Comparison of ENCODE assay signal across 24 cellular contexts in the genomic region with DNA sequence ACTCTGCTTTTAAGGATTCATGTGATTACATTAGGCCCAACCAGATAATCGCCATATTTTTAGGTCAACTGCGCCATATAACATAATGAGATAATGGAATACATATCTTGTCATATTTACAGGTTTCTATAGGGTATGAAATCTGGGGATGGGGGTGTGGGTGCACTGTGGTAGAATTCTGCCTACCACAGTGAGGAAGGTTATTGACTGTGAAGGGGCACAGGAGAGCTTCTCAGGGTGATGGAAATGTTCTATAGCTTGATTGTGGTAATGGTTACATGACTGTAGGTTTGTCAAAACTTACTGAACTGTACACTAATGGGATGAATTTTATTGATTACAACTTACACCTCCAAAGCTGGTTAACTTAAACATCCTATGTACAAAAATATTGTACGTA. TPM values are rescaled to one million over a fixed set of nuclear protein-coding genes. Genes with fewer than 3 reads are reported as not detected.
DNase-seq lines count a peak whose midpoint lies in the region; ATAC-seq and TF ChIP-seq lines count a peak whose summit lies in the region.
"Had no signal": no experiment of that assay in that cellular context is flagged by ENCODE, and none has a peak within 500 bp of the region (broad histone marks: within the 10 kb centered on the region; RNA-seq: fewer than 3 reads in every experiment).

No MANE protein-coding gene starts in this region.

- ATAC-seq in IMR-90 (ENCODE audit: low read depth) (no peak), GM21390 (IDR thresholded peaks at IDR 0.05; ENCODE audit: unreplicated experiment) (no peak)
- ATAC-seq: HepG2, K562, Right ventricle myocardium inferior had no signal

- TF ChIP-seq RAD21 in IMR-90 (IDR thresholded peaks at IDR 0.05; ENCODE audit: low read length) = no peak

- intact Hi-C loops in IMR-90 (cut with micrococcal nuclease) (loop anchor here (5.0 kb wide), 2 partner anchors 34 to 246 kb away; no protein-coding TSS in a partner anchor), testis (cut with DNase I; ENCODE audit: low total_unique reads) (no loop called here)

- TF ChIP-seq CTCF in IMR-90 (conservative IDR thresholded peaks at IDR 0.05; ENCODE audit: low read depth, low read length) = no peak
- no peak for TF ChIP-seq CTCF in endothelial cell (IDR thresholded peaks at IDR 0.05; ENCODE audit: unreplicated experiment)
- TF ChIP-seq CTCF in testis (IDR thresholded peaks at IDR 0.05) = no peak

- no TSS peak for BruUV-seq in IMR-90 (replicated peaks; lab: Mats Ljungman, UMichigan)

- H4K91ac ChIP-seq in IMR-90 (ENCODE audit: insufficient read depth, low read depth, low read length) = peak overlapping the region; percentile 35; the same call in 1 of the 2 replicates

- H2AK5ac ChIP-seq in IMR-90 (ENCODE audit: low read depth, low read length) = peak overlapping the region; percentile 9; the same call in 1 of the 2 replicates

- H4K5ac ChIP-seq in IMR-90 (ENCODE audit: low read depth, low read length) = peak overlapping the region; percentile 90; the same call in 1 of the 2 replicates

- peak overlapping the region; percentile 81; the same call in 1 of the 2 replicates for H2BK120ac ChIP-seq in IMR-90 (ENCODE audit: low read depth, low read length)

- no peak overlapping the region for H3K27ac ChIP-seq in IMR-90 (ENCODE audit: insufficient read depth, low read length)
- H3K27ac ChIP-seq in testis = peak overlapping the region; percentile 21 to 60
- H3K27ac ChIP-seq: PC-9, SJCRH30 had no signal

- no peak overlapping the region for H3K4me2 ChIP-seq in IMR-90 (ENCODE audit: low read depth, low read length)
- H3K4me2 ChIP-seq: PC-9 had no signal

- H2AK9ac ChIP-seq in IMR-90 (replicated peaks; ENCODE audit: low read depth, low read length, poor library complexity) = no peak overlapping the region

- H3K18ac ChIP-seq in IMR-90 (ENCODE audit: low read depth, low read length) = peak overlapping the region; percentile 97; the same call in 1 of the 2 replicates

- no peak for DNase-seq in activated naive CD8-positive, alpha-beta T cell treated with anti-CD3 and anti-CD28 coated beads for 36 hours
- DNase-seq in IMR-90 (no peak), endothelial cell (ENCODE audit: low spot score) (no peak), testis (no peak), amniotic stem cell (lab: John Stamatoyannopoulos, UW) (no peak), hepatic stellate cell (ENCODE audit: low spot score) (no peak)
- DNase-seq: BE2C, Calu3, DMS79 treated with DMSO at 0.1 percent for 48 hours, GF-D8, H7, NCI-H1092 treated with DMSO at 0.1 percent for 48 hours, NCI-H1436, NCI-H1930, NCI-H2227 treated with DMSO at 0.1 percent for 48 hours, NCI-H526 treated with DMSO at 0.1 percent for 48 hours, PC-9, SJCRH30 had no signal

- H4K20me1 ChIP-seq in IMR-90 (ENCODE audit: insufficient read depth, low read length) = no peaks in the 10 kb centered on the region

- H3K9me3 ChIP-seq in IMR-90 (ENCODE audit: control insufficient read depth, insufficient read depth, low read length) = no peaks in the 10 kb centered on the region; the same call in 1 of the 2 replicates
- no peaks in the 10 kb centered on the region for H3K9me3 ChIP-seq in testis
- H3K9me3 ChIP-seq: BE2C, SJCRH30 had no signal

- CTCF ChIA-PET in IMR-90 (lab: Yijun Ruan, JAX) = no interaction called here

- H3K14ac ChIP-seq in IMR-90 (replicated peaks; ENCODE audit: low read depth, low read length) = peak overlapping the region; percentile 55; the same call in 1 of the 2 replicates

- no peaks in the 10 kb centered on the region for H3K27me3 Mint-ChIP-seq in activated naive CD8-positive, alpha-beta T cell
- H3K27me3 Mint-ChIP-seq in activated naive CD8-positive, alpha-beta T cell treated with anti-CD3 and anti-CD28 coated beads for 36 hours = no peaks in the 10 kb centered on the region
- no peaks in the 10 kb centered on the region for H3K27me3 Mint-ChIP-seq in endothelial cell (ENCODE audit: unreplicated experiment)

- in situ Hi-C loops in IMR-90 (cut with MboI; ENCODE audit: low sequenced_read_pairs) = no loop called here

- H3K9me1 ChIP-seq in IMR-90 (ENCODE audit: insufficient read depth, low read length) = peaks cover 5% of the 10 kb centered on the region; the same call in 1 of the 2 replicates

- peaks cover 22 to 33% of the 10 kb centered on the region in 2 experiments for H3K79me1 ChIP-seq in IMR-90 (ENCODE audit: low read depth in 1 of 2, low read length in 2 of 2)

- no peak overlapping the region for H2AFZ ChIP-seq in IMR-90 (replicated peaks; ENCODE audit: low read length, poor library complexity)
- H2AFZ ChIP-seq: PC-9 had no signal

- H2BK15ac ChIP-seq in IMR-90 (ENCODE audit: low read depth, low read length) = no peak overlapping the region

- POLR2A ChIA-PET in IMR-90 (lab: Charles Lee; ENCODE audit: unreplicated experiment) = no interaction called here

- H3K4me1 Mint-ChIP-seq in activated naive CD8-positive, alpha-beta T cell (ENCODE audit: low read depth) = peaks cover 46% of the 10 kb centered on the region
- peaks cover 33% of the 10 kb centered on the region for H3K4me1 Mint-ChIP-seq in activated naive CD8-positive, alpha-beta T cell treated with anti-CD3 and anti-CD28 coated beads for 36 hours
- H3K4me1 Mint-ChIP-seq in endothelial cell (ENCODE audit: unreplicated experiment) = peaks cover 12% of the 10 kb centered on the region

- H3K23ac ChIP-seq in IMR-90 (ENCODE audit: low read depth, low read length) = no peak overlapping the region; the same call in 1 of the 2 replicates

- peak overlapping the region; percentile 17 for H3K27ac Mint-ChIP-seq in activated naive CD8-positive, alpha-beta T cell
- no peak overlapping the region for H3K27ac Mint-ChIP-seq in activated naive CD8-positive, alpha-beta T cell treated with anti-CD3 and anti-CD28 coated beads for 36 hours
- no peak overlapping the region for H3K27ac Mint-ChIP-seq in endothelial cell (ENCODE audit: unreplicated experiment)
- H3K27ac Mint-ChIP-seq: CD14-positive monocyte had no signal

- 0 out of 4 replicates have a peak overlapping the region, but pooled peaks of 1 of the 2 experiments have one; percentile 26 for H4K8ac ChIP-seq in IMR-90 (ENCODE audit: low read depth in 2 of 2, low read length in 2 of 2)

- no CpG with 5 or more reads among the region's 3 CpGs for WGBS in IMR-90 (ENCODE audit: extremely low coverage in 2 of 2, insufficient read length in 1 of 2), 2 experiments
- 80 to 91% methylated on average over 3 of the region's 3 CpGs for WGBS in testis, 2 donors

- TF ChIP-seq POLR2A in IMR-90 (IDR thresholded peaks at IDR 0.05; ENCODE audit: low read depth, low read length) (no peak), testis (IDR thresholded peaks at IDR 0.05) (no peak)

- H2BK20ac ChIP-seq in IMR-90 (ENCODE audit: low read depth, low read length) = peak overlapping the region; percentile 41; the same call in 1 of the 2 replicates

- H3K27me3 ChIP-seq in IMR-90 (ENCODE audit: control insufficient read depth, insufficient read depth, low read length) = no peaks in the 10 kb centered on the region
- H3K27me3 ChIP-seq in testis = no peaks in the 10 kb centered on the region
- H3K27me3 ChIP-seq: BE2C, SJCRH30 had no signal

- H3K36me3 Mint-ChIP-seq in activated naive CD8-positive, alpha-beta T cell = peaks cover 14% of the 10 kb centered on the region
- H3K36me3 Mint-ChIP-seq in activated naive CD8-positive, alpha-beta T cell treated with anti-CD3 and anti-CD28 coated beads for 36 hours = peaks cover 33% of the 10 kb centered on the region
- no peaks in the 10 kb centered on the region for H3K36me3 Mint-ChIP-seq in endothelial cell (ENCODE audit: low read depth, unreplicated experiment)
- H3K36me3 Mint-ChIP-seq: CD14-positive monocyte had no signal

- H2BK5ac ChIP-seq in IMR-90 (ENCODE audit: low read depth, low read length, poor library complexity, severe bottlenecking) = peak overlapping the region; percentile 69

- H3K4me3 Mint-ChIP-seq in activated naive CD8-positive, alpha-beta T cell = no peak overlapping the region
- H3K4me3 Mint-ChIP-seq in activated naive CD8-positive, alpha-beta T cell treated with anti-CD3 and anti-CD28 coated beads for 36 hours = no peak overlapping the region
- H3K4me3 Mint-ChIP-seq in endothelial cell (ENCODE audit: unreplicated experiment) = peak overlapping the region; percentile 29
- H3K4me3 Mint-ChIP-seq: CD14-positive monocyte had no signal

- dilution Hi-C loops in IMR-90 (cut with HindIII; ENCODE audit: low sequenced_read_pairs, unreplicated experiment) = no loop called here

- H3K56ac ChIP-seq in IMR-90 (ENCODE audit: extremely low read depth, insufficient read depth, low read length) = no peak overlapping the region

- no peak overlapping the region for H3K4me3 ChIP-seq in IMR-90 (ENCODE audit: insufficient read depth, low read depth, low read length)
- no peak overlapping the region for H3K4me3 ChIP-seq in testis
- H3K4me3 ChIP-seq: K562, PC-9, SJCRH30 had no signal

- peaks cover 10% of the 10 kb centered on the region for H3K4me1 ChIP-seq in IMR-90 (ENCODE audit: control insufficient read depth, insufficient read depth, low read length)
- H3K4me1 ChIP-seq in testis = peaks cover 8% of the 10 kb centered on the region
- H3K4me1 ChIP-seq: BE2C, SJCRH30 had no signal

- peak overlapping the region; percentile 48; the same call in 1 of the 2 replicates for H3K4ac ChIP-seq in IMR-90 (ENCODE audit: low read depth, low read length)

- peaks cover 4% of the 10 kb centered on the region for H3K9me3 Mint-ChIP-seq in activated naive CD8-positive, alpha-beta T cell (ENCODE audit: low read depth)
- H3K9me3 Mint-ChIP-seq in activated naive CD8-positive, alpha-beta T cell treated with anti-CD3 and anti-CD28 coated beads for 36 hours = peaks cover 8% of the 10 kb centered on the region
- H3K9me3 Mint-ChIP-seq in endothelial cell (ENCODE audit: unreplicated experiment) = no peaks in the 10 kb centered on the region

- H3K9ac ChIP-seq in IMR-90 (ENCODE audit: low read depth, low read length) = no peak overlapping the region

- H3K36me3 ChIP-seq in IMR-90 (ENCODE audit: control insufficient read depth, insufficient read depth, low read length) (peaks cover 9% of the 10 kb centered on the region), testis (ENCODE audit: low read depth, missing control alignments) (no peaks in the 10 kb centered on the region)
- H3K36me3 ChIP-seq: BE2C, SJCRH30 had no signal

TF ChIP-seq in IMR-90, 13 proteins besides CTCF, POLR2A, EP300 and RAD21 (continues in another document):
- TF ChIP-seq FOS (IDR thresholded peaks at IDR 0.05; ENCODE audit: low read depth, low read length) (no peak), CHD1 (IDR thresholded peaks at IDR 0.05; ENCODE audit: low read depth, low read length) (no peak), MAFK (IDR thresholded peaks at IDR 0.05; ENCODE audit: low read depth, low read length) (no peak), BHLHE40 (IDR thresholded peaks at IDR 0.05; ENCODE audit: low read depth, low read length) (no peak)

RNA-seq across cellular contexts. Expression of gene USP53, which starts 15.9 kb away (rescaled TPM):
- 10 to 100 TPM; 12.6 to 13.0 TPM for total RNA-seq in activated naive CD8-positive, alpha-beta T cell treated with anti-CD3 and anti-CD28 coated beads for 36 hours
- total RNA-seq in IMR-90 (2012; rRNA removed) (24.0 and 34.7 TPM in 2 replicates), endothelial cell (ENCODE audit: unreplicated experiment) (18.5 TPM), testis (10 to 100 TPM; 46.9 to 48.1 TPM)
- polyA plus RNA-seq in IMR-90 (2012; rRNA removed) (7.6 and 11.2 TPM in 2 replicates), testis (ENCODE audit: insufficient read depth, low read depth, low replicate concordance) (13.1 TPM)
- polyA plus RNA-seq in IMR-90 (2012; cell fraction: cytosol; rRNA removed) = 1.5 and 2.7 TPM in 2 replicates
- 2.8 and 32.8 TPM in 2 replicates for polyA plus RNA-seq in IMR-90 (2012; cell fraction: nucleus; rRNA removed; ENCODE audit: low replicate concordance)
